Comparison of ENCODE assay signal across 9 cellular contexts in genomic region chr10:119270893-119271361, GRCh38.
A peak's percentile ranks its signal among the peaks of the same experiment; 100 is the strongest.
DNase-seq lines count a peak whose midpoint lies in the region; ATAC-seq and TF ChIP-seq lines count a peak whose summit lies in the region.
"Had no signal": no experiment of that assay in that cellular context is flagged by ENCODE, and none has a peak within 500 bp of the region (broad histone marks: within the 10 kb centered on the region; RNA-seq: fewer than 3 reads in every experiment).

No MANE protein-coding gene starts in this region.

- POLR2A ChIA-PET in GM10248 (lab: Yijun Ruan, JAX) (no interaction called here), SK-N-SH (lab: Yijun Ruan, JAX) (no interaction called here)

- H4K20me1 ChIP-seq in SK-N-SH (ENCODE audit: insufficient read depth), result no peaks in the 10 kb centered on the region

- CTCF ChIA-PET in GM10248 (lab: Yijun Ruan, JAX), result interaction anchor here (0.8 to 4.7 kb wide), 9 partner anchors 12 to 64 kb away, joined by 3 to 32 read pairs (median 4); partner anchors contain the start of gene GRK5
- CTCF ChIA-PET in SK-N-SH (lab: Yijun Ruan, JAX), result interaction anchor here (1.2 to 1.5 kb wide), 2 partner anchors 11 to 174 kb away, joined by 4 read pairs; no protein-coding TSS in a partner anchor

- TF ChIP-seq RAD21 in SK-N-SH (IDR thresholded peaks at IDR 0.05; ENCODE audit: low read length), result no peak
- peak; percentile 37 to 50 for TF ChIP-seq RAD21 in liver (IDR thresholded peaks at IDR 0.05)

- H3K36me3 ChIP-seq in SK-N-SH (replicated peaks in 1 of 2; ENCODE audit: control insufficient read depth in 1 of 2, insufficient read depth in 2 of 2, low read length in 1 of 2), result no peaks in the 10 kb centered on the region
- no peaks in the 10 kb centered on the region for H3K36me3 ChIP-seq in adipocyte (ENCODE audit: control insufficient read depth, insufficient read depth, low read length, severe bottlenecking)
- H3K36me3 ChIP-seq in liver (ENCODE audit: control insufficient read depth in 4 of 4, insufficient read depth in 3 of 4, low read depth in 1 of 4, low read length in 3 of 4), result no peaks in the 10 kb centered on the region
- H3K36me3 ChIP-seq: HAP-1 had no signal

- no peak for TF ChIP-seq EP300 in SK-N-SH (IDR thresholded peaks at IDR 0.05; ENCODE audit: borderline replicate concordance in 1 of 2, low read depth in 1 of 2, low read length in 1 of 2)

- TF ChIP-seq CTCF in GM10248 (IDR thresholded peaks at IDR 0.05; ENCODE audit: control extremely low read depth, extremely low read depth, low read depth, missing control alignments), result no peak
- TF ChIP-seq CTCF in SK-N-SH (IDR thresholded peaks at IDR 0.05), result no peak
- no peak for TF ChIP-seq CTCF in liver (IDR thresholded peaks at IDR 0.05; ENCODE audit: low read depth, low read length, missing input control)

- H2AFZ ChIP-seq in SK-N-SH (ENCODE audit: low read depth), result no peak overlapping the region

- peak; percentile 70 for DNase-seq in GM10248 (ENCODE audit: extremely low spot score)
- DNase-seq in SK-N-SH, result no peak
- DNase-seq in adipocyte (ENCODE audit: low read depth), result no peak
- peak; percentile 72 for DNase-seq in stimulated activated naive CD8-positive, alpha-beta T cell treated with anti-CD3 and anti-CD28 coated beads, Interleukin-15, Interleukin-2, amounts not matched to agents 100 U/mL and 50 U/mL, for 24 hours
- no peak for DNase-seq in KG1 (lab: John Stamatoyannopoulos, UW)
- DNase-seq in NCI-H1048 (lab: John Stamatoyannopoulos, UW), result no peak

- peak; percentile 58 for ATAC-seq in HG02571 (IDR thresholded peaks at IDR 0.05; ENCODE audit: unreplicated experiment)
- ATAC-seq in stimulated activated naive CD8-positive, alpha-beta T cell treated with anti-CD3 and anti-CD28 coated beads, Interleukin-15, Interleukin-2, amounts not matched to agents 100 U/mL and 50 U/mL, for 24 hours, result peak; percentile 60

- H3K4me1 ChIP-seq in SK-N-SH (ENCODE audit: control insufficient read depth in 1 of 2, insufficient read depth in 2 of 2, low read depth in 1 of 2, low read length in 1 of 2), result peaks cover 24 to 33% of the 10 kb centered on the region in 2 experiments; a peak in 3 of 4 replicates
- peaks cover 30% of the 10 kb centered on the region for H3K4me1 ChIP-seq in adipocyte (ENCODE audit: control insufficient read depth, insufficient read depth, low read length)
- H3K4me1 ChIP-seq in liver (ENCODE audit: control insufficient read depth in 4 of 4, insufficient read depth in 4 of 4, low read length in 3 of 4), result peaks cover 7 to 21% (median 12%) of the 10 kb centered on the region in 4 donors

- H3K27ac ChIP-seq in SK-N-SH (ENCODE audit: low read depth in 2 of 2, low read length in 1 of 2) (peak overlapping the region in 1 of 2 experiments; percentile 8; a peak in 1 of 4 replicates), liver (ENCODE audit: low read depth in 1 of 2, low read length in 2 of 2) (peak overlapping the region; percentile 33 to 63)

- no peaks in the 10 kb centered on the region for H3F3A ChIP-seq in SK-N-SH (replicated peaks; ENCODE audit: insufficient read depth)

- no peaks in the 10 kb centered on the region for H3K9me2 ChIP-seq in SK-N-SH

- peak overlapping the region; percentile 49 for H3K4me2 ChIP-seq in SK-N-SH

- no peaks in the 10 kb centered on the region for H3K79me2 ChIP-seq in SK-N-SH (ENCODE audit: insufficient read depth)

- no peak overlapping the region for H3K4me3 ChIP-seq in SK-N-SH (ENCODE audit: low read depth in 2 of 2, low read length in 1 of 2)
- peak overlapping the region; percentile 19 for H3K4me3 ChIP-seq in adipocyte (ENCODE audit: low read length)
- no peak overlapping the region for H3K4me3 ChIP-seq in liver (ENCODE audit: low read depth in 1 of 3, low read length in 3 of 3)
- H3K4me3 ChIP-seq: HAP-1 had no signal

- H3K9me3 ChIP-seq in SK-N-SH (no peaks in the 10 kb centered on the region), adipocyte (ENCODE audit: control insufficient read depth, low read length) (no peaks in the 10 kb centered on the region), liver (ENCODE audit: control insufficient read depth in 4 of 4, low read length in 3 of 4) (no peaks in the 10 kb centered on the region)
- H3K9me3 ChIP-seq: HAP-1 had no signal

- H3K9ac ChIP-seq in SK-N-SH (no peak overlapping the region), adipocyte (ENCODE audit: low read length) (peak overlapping the region; percentile 3), liver (ENCODE audit: low read depth in 1 of 2, low read length in 2 of 2) (no peak overlapping the region)

- no peaks in the 10 kb centered on the region for H3K27me3 ChIP-seq in SK-N-SH (ENCODE audit: insufficient read depth)
- no peaks in the 10 kb centered on the region for H3K27me3 ChIP-seq in adipocyte (replicated peaks; ENCODE audit: control insufficient read depth, insufficient read depth, low read length)
- no peaks in the 10 kb centered on the region for H3K27me3 ChIP-seq in liver (ENCODE audit: control insufficient read depth in 4 of 4, insufficient read depth in 4 of 4, low read length in 3 of 4)

- 81% methylated on average over 17 of the region's 17 CpGs for WGBS in SK-N-SH (ENCODE audit: low lambda C conversion rate)
- 21% methylated on average over 17 of the region's 17 CpGs for WGBS in liver

TF ChIP-seq in SK-N-SH, 30 proteins besides CTCF, POLR2A, EP300 and RAD21:
- TF ChIP-seq MXI1 (IDR thresholded peaks at IDR 0.05; ENCODE audit: low read depth, low read length) (no peak), RXRA (IDR thresholded peaks at IDR 0.05; ENCODE audit: borderline replicate concordance, low read depth) (0 out of 2 replicates have a peak, but pooled peaks have one; percentile 6)

TF ChIP-seq in liver, 16 proteins besides CTCF, POLR2A, EP300 and RAD21:
- TF ChIP-seq NR2F2 (IDR thresholded peaks at IDR 0.05), result peak; percentile 60
- no peak for TF ChIP-seq FOXA1 (IDR thresholded peaks at IDR 0.05)
- peak; percentile 26 for TF ChIP-seq HNF4G (IDR thresholded peaks at IDR 0.05)
- peak; percentile 24 for TF ChIP-seq REST (IDR thresholded peaks at IDR 0.05)
- TF ChIP-seq SP1 (IDR thresholded peaks at IDR 0.05), result peak; percentile 66
- TF ChIP-seq GABPA (IDR thresholded peaks at IDR 0.05 in 1 of 2, conservative IDR thresholded peaks at IDR 0.05 in 1 of 2), result peak; percentile 18 to 36
- peak; percentile 48 to 59 for TF ChIP-seq RXRA (IDR thresholded peaks at IDR 0.05)
- TF ChIP-seq HNF4A (conservative IDR thresholded peaks at IDR 0.05), result peak; percentile 64 to 76
- no peak for TF ChIP-seq FOXA2 (IDR thresholded peaks at IDR 0.05)
- no peak for TF ChIP-seq YY1 (IDR thresholded peaks at IDR 0.05)
- no peak for TF ChIP-seq EGR1 (IDR thresholded peaks at IDR 0.05; ENCODE audit: low read depth in 2 of 2)
- TF ChIP-seq ZBTB33 (IDR thresholded peaks at IDR 0.05), result no peak
- no peak for TF ChIP-seq ATF3 (IDR thresholded peaks at IDR 0.05)
- TF ChIP-seq MAX (IDR thresholded peaks at IDR 0.05), result peak; percentile 61
- TF ChIP-seq JUND (IDR thresholded peaks at IDR 0.05), result no peak
- TF ChIP-seq TAF1 (conservative IDR thresholded peaks at IDR 0.05), result peak; percentile 39
TF ChIP-seq in liver: peak in this region for 9.

Comparison
In these comparisons a context has a peak if more than half of its experiments do, and no peak if none do; other contexts are left out.
1. DNase-seq: peak in GM10248 (single experiment) and stimulated activated naive CD8-positive, alpha-beta T cell treated with anti-CD3 and anti-CD28 coated beads, Interleukin-15, Interleukin-2, amounts not matched to agents 100 U/mL and 50 U/mL, for 24 hours (single experiment); none in SK-N-SH (single experiment), adipocyte (single experiment), KG1 (single experiment) and NCI-H1048 (single experiment).